8 cellular contexts compared by ENCODE assay signal in the genomic region with DNA sequence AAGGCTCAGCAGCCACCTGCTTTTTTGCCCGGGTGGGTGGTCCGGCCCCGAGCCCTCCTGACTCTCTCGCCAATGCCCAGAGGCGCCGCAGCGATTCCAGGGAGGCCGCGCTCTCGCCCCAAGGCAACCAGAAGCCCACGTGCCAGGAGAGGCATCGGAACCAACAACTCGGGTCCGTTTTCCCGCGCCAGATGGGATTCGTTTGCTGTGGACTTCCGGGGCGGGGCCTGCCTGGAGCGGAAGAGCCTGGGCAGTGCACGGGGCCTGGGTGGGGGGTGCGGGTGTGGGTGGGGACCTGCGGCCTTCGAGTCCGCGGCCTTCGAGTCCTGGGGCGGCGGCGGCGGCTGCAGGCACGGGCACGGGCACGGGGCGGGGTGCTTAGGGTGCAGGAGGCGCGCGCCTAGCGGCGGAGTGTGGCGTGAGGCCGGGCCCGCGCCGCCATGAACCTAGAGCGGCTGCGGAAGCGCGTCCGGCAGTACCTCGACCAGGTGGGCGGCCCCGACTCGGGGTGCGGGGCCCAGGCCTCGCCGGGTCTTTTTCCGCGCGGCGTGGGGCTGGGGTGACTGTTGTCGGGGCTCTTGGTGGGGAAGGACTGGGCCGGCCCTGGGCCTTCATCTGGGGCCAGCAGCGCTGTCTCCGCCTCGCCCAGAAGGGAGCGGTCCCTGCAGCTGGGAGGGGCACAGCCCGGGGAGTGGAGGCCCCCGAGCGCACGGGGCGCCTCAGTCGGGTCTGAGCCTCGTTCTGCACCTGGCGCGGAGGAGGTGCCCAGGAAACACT. TPM values are rescaled to one million over a fixed set of nuclear protein-coding genes. Genes with fewer than 3 reads are reported as not detected.
DNase-seq lines count a peak whose midpoint lies in the region; ATAC-seq and TF ChIP-seq lines count a peak whose summit lies in the region.

A gene with protein sequence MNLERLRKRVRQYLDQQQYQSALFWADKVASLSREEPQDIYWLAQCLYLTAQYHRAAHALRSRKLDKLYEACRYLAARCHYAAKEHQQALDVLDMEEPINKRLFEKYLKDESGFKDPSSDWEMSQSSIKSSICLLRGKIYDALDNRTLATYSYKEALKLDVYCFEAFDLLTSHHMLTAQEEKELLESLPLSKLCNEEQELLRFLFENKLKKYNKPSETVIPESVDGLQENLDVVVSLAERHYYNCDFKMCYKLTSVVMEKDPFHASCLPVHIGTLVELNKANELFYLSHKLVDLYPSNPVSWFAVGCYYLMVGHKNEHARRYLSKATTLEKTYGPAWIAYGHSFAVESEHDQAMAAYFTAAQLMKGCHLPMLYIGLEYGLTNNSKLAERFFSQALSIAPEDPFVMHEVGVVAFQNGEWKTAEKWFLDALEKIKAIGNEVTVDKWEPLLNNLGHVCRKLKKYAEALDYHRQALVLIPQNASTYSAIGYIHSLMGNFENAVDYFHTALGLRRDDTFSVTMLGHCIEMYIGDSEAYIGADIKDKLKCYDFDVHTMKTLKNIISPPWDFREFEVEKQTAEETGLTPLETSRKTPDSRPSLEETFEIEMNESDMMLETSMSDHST (plus strand): TSS at position 253 of the 777 bp plus-strand sequence. CDS start 188 bp downstream, at position 441.

- peaks cover 29% of the 10 kb centered on the region for H3K36me3 Mint-ChIP-seq in activated CD4-positive, alpha-beta memory T cell treated with anti-CD3 and anti-CD28 coated beads for 36 hours

- CTCF ChIA-PET in activated CD4-positive, alpha-beta memory T cell treated with anti-CD3 and anti-CD28 coated beads for 36 hours (lab: Charles Lee): interaction anchor here (1.2 to 1.3 kb wide), 2 partner anchors 123 to 493 kb away, joined by 3 to 4 read pairs; no protein-coding TSS in a partner anchor

- no peaks in the 10 kb centered on the region for H3K9me3 Mint-ChIP-seq in activated CD4-positive, alpha-beta memory T cell treated with anti-CD3 and anti-CD28 coated beads for 36 hours

- intact Hi-C loops in activated CD4-positive, alpha-beta memory T cell treated with anti-CD3 and anti-CD28 coated beads for 36 hours (cut with micrococcal nuclease): loop anchor here (1.0 to 2.0 kb wide), 2 partner anchors 46 to 104 kb away; a partner anchor contains a TSS
- intact Hi-C loops in dorsolateral prefrontal cortex (cut with DNase I) (no loop called here), lower leg skin (cut with DNase I; ENCODE audit: low total_unique reads) (no loop called here)

- H3K4me3 ChIP-seq in dorsolateral prefrontal cortex: peak within 1 kb of the TSS; percentile 60 to 99 (median 91)
- peak within 1 kb of the TSS; percentile 77 for H3K4me3 ChIP-seq in lower leg skin (ENCODE audit: low read depth, poor library complexity, severe bottlenecking)

- no peak for TF ChIP-seq POLR2A in lower leg skin (IDR thresholded peaks at IDR 0.05)

- H3K4me3 Mint-ChIP-seq in activated CD4-positive, alpha-beta memory T cell treated with anti-CD3 and anti-CD28 coated beads for 36 hours: peak within 1 kb of the TSS; percentile 91

- H3K27me3 ChIP-seq in dorsolateral prefrontal cortex: peaks cover 0 to 9% (median 0%) of the 10 kb centered on the region in 45 donors

- peak in 26 of 56 donors; percentile 5 to 51 (median 28) for TF ChIP-seq CTCF in dorsolateral prefrontal cortex (IDR thresholded peaks at IDR 0.05 in 54 of 56, conservative IDR thresholded peaks at IDR 0.05 in 2 of 56; ENCODE audit: low read depth in 1 of 56, partially characterized antibody in 56 of 56)
- no peak for TF ChIP-seq CTCF in lower leg skin (IDR thresholded peaks at IDR 0.05)

- ATAC-seq in GM19395 (IDR thresholded peaks at IDR 0.05; ENCODE audit: unreplicated experiment): peak; percentile 93
- ATAC-seq in HG03558 (IDR thresholded peaks at IDR 0.05; ENCODE audit: extremely low read depth, unreplicated experiment): peak; percentile 59

- WGBS in lower leg skin, 2 donors: 0 to 1% methylated on average over 38 to 66 of the region's 76 CpGs

- peak within 1 kb of the TSS; percentile 73 for H3K27ac Mint-ChIP-seq in activated CD4-positive, alpha-beta memory T cell treated with anti-CD3 and anti-CD28 coated beads for 36 hours

- POLR2A ChIA-PET in activated CD4-positive, alpha-beta memory T cell treated with anti-CD3 and anti-CD28 coated beads for 36 hours (lab: Charles Lee): no interaction called here

- peaks cover 31% of the 10 kb centered on the region for H3K4me1 Mint-ChIP-seq in activated CD4-positive, alpha-beta memory T cell treated with anti-CD3 and anti-CD28 coated beads for 36 hours (ENCODE audit: low read depth)

- DNase-seq in CD1c-positive myeloid dendritic cell (ENCODE audit: extremely low spot score) (peak; percentile 90), NCI-H774 (lab: John Stamatoyannopoulos, UW) (peak; percentile 100), dorsolateral prefrontal cortex (peak; percentile 86 to 96 (median 93)), lower leg skin (ENCODE audit: low spot score in 2 of 2) (peak; percentile 89 to 98)
- peak; percentile 92 for DNase-seq in activated CD4-positive, alpha-beta memory T cell treated with anti-CD3 and anti-CD28 coated beads for 36 hours
- peak; percentile 85 to 92 for DNase-seq in stimulated activated CD4-positive, alpha-beta T cell treated with anti-CD3 and anti-CD28 coated beads, Interleukin-4, amount 100 ng/mL, for 4 hours

- H3K27me3 Mint-ChIP-seq in activated CD4-positive, alpha-beta memory T cell treated with anti-CD3 and anti-CD28 coated beads for 36 hours: peaks cover 3% of the 10 kb centered on the region

- peak within 1 kb of the TSS in 57 of 59 donors; percentile 9 to 93 (median 81) for H3K27ac ChIP-seq in dorsolateral prefrontal cortex

RNA-seq across cellular contexts. Expression of the gene that starts here (rescaled TPM):
- total RNA-seq in activated CD4-positive, alpha-beta memory T cell treated with anti-CD3 and anti-CD28 coated beads for 36 hours: 10 to 100 TPM; 63.1 to 69.8 TPM
- total RNA-seq in dorsolateral prefrontal cortex (10 to 100 TPM; 55.3 to 95.4 (median 72.7) TPM), lower leg skin (10 to 100 TPM; 39.5 to 85.6 (median 41.4) TPM)

Comparison
In these comparisons a context has a peak if more than half of its experiments do, and no peak if none do; other contexts are left out.
1. Peak in every context shown above with its lines: DNase-seq, ATAC-seq, H3K4me3 ChIP-seq and H3K27ac ChIP-seq.